Comparison of ENCODE assay signal across 20 cellular contexts in the genomic region with DNA sequence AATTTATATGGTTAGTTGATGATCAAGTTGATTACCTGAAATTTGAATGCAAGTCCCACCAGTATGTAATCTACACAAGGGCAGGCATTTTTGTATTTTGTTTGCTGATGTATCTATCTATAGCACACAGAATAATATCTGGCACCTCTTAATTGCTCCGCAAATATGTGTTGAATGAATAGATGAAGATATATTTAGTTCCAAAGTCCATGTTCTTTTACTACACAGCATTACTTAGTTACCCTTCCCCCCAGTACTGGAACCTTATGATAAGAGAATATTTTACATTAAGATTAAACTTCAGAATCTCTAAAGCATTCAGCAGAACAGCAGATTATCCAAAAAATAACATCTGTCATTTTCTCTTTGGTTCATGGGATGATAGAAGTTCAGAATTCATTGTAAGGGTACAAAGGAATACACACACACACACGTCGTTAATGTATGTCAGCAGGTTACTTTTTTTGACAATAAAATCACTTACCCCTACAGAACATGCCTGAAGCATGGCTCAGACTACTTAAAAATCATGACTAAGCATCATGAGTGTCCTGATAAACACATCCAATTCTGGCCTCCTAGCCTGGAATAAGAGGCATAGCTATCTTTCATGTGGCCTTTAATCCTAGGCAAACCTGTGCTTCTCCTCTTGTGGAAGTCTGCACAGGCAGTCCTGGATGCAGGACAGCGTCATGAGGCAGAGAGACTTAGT.
A peak's percentile ranks its signal among the peaks of the same experiment; 100 is the strongest.
DNase-seq lines count a peak whose midpoint lies in the region; ATAC-seq, FAIRE-seq and TF ChIP-seq lines count a peak whose summit lies in the region.
"Had no signal": no experiment of that assay in that cellular context is flagged by ENCODE, and none has a peak within 500 bp of the region (broad histone marks: within the 10 kb centered on the region; RNA-seq: fewer than 3 reads in every experiment).

No MANE protein-coding gene starts in this region.

- H3K9ac ChIP-seq in mesendoderm (ENCODE audit: low read length) = no peak overlapping the region
- H3K9ac ChIP-seq: parathyroid adenoma had no signal

- DNase-seq in AG08395 (ENCODE audit: low spot score) (peak; percentile 10), HS-5 (ENCODE audit: low read depth) (peak; percentile 16), bronchial epithelial cell (ENCODE audit: low read depth) (peak; percentile 60), kidney epithelial cell (ENCODE audit: low read depth) (peak; percentile 16), dorsolateral prefrontal cortex (no peak), mesendoderm (no peak), NCI-H2171 treated with DMSO at 0.1 percent for 48 hours (lab: John Stamatoyannopoulos, UW) (no peak)
- DNase-seq: activated B cell treated with CpG ODN at 0.5 μM for 24 hours; activated CD8-positive, alpha-beta memory T cell treated with anti-CD3 and anti-CD28 coated beads for 24 hours; adrenal gland; colonic mucosa; DMS 273 treated with DMSO at 0.1 percent for 48 hours; hippocampal formation; left ventricle myocardium inferior; NCI-H2081 treated with DMSO at 0.1 percent for 48 hours; T-helper 1 cell; upper lobe of right lung had no signal

- no peaks in the 10 kb centered on the region for H3K79me1 ChIP-seq in mesendoderm (ENCODE audit: low read length)

- no CpG with 5 or more reads among the region's 4 CpGs for WGBS in mesendoderm (ENCODE audit: extremely low coverage, insufficient coverage, low lambda C conversion rate)

- H3K27me3 ChIP-seq in bronchial epithelial cell (ENCODE audit: control insufficient read depth, insufficient read depth, low read length) (no peaks in the 10 kb centered on the region), kidney epithelial cell (ENCODE audit: control insufficient read depth, insufficient read depth, low read length) (no peaks in the 10 kb centered on the region), dorsolateral prefrontal cortex (no peaks in the 10 kb centered on the region), mesendoderm (ENCODE audit: insufficient read depth, low read length, poor library complexity) (no peaks in the 10 kb centered on the region)
- H3K27me3 ChIP-seq: adrenal gland, colonic mucosa, upper lobe of right lung had no signal

- H3K27ac ChIP-seq in dorsolateral prefrontal cortex (no peak overlapping the region), mesendoderm (ENCODE audit: low read depth, low read length) (no peak overlapping the region)
- H3K27ac ChIP-seq: adrenal gland, colonic mucosa, left ventricle myocardium inferior, parathyroid adenoma, upper lobe of right lung had no signal

- H2BK5ac ChIP-seq in mesendoderm (ENCODE audit: low read length) = no peak overlapping the region

- no peaks in the 10 kb centered on the region for H3K79me2 ChIP-seq in mesendoderm (ENCODE audit: control insufficient read depth, insufficient read depth, low read length)
- H3K79me2 ChIP-seq: parathyroid adenoma had no signal

- no peaks in the 10 kb centered on the region for H3K4me1 ChIP-seq in mesendoderm (ENCODE audit: control insufficient read depth, low read depth, low read length)
- H3K4me1 ChIP-seq: adrenal gland, colonic mucosa, left ventricle myocardium inferior, parathyroid adenoma, upper lobe of right lung had no signal

- H2BK120ac ChIP-seq in mesendoderm (ENCODE audit: low read depth, low read length) = no peak overlapping the region

- no peak overlapping the region for H4K8ac ChIP-seq in mesendoderm (ENCODE audit: low read depth, low read length)

- no peaks in the 10 kb centered on the region for H3K36me3 ChIP-seq in bronchial epithelial cell (ENCODE audit: control insufficient read depth, insufficient read depth, low read length)
- H3K36me3 ChIP-seq in kidney epithelial cell (ENCODE audit: control insufficient read depth, insufficient read depth, low read length) = no peaks in the 10 kb centered on the region
- H3K36me3 ChIP-seq in mesendoderm (ENCODE audit: control insufficient read depth, insufficient read depth, low read length) = no peaks in the 10 kb centered on the region
- H3K36me3 ChIP-seq: adrenal gland, colonic mucosa, left ventricle myocardium inferior, upper lobe of right lung had no signal

- FAIRE-seq in bronchial epithelial cell (lab: Jason Lieb, UNC) = no peak
- FAIRE-seq: endothelial cell of umbilical vein had no signal

- intact Hi-C loops in dorsolateral prefrontal cortex (cut with DNase I) = no loop called here

- TF ChIP-seq CTCF in bronchial epithelial cell (IDR thresholded peaks at IDR 0.05; ENCODE audit: insufficient read depth, low read length, severe bottlenecking) = no peak
- no peak for TF ChIP-seq CTCF in kidney epithelial cell (IDR thresholded peaks at IDR 0.05; ENCODE audit: insufficient read depth, low read length, poor library complexity, severe bottlenecking)
- no peak for TF ChIP-seq CTCF in dorsolateral prefrontal cortex (IDR thresholded peaks at IDR 0.05 in 54 of 56, conservative IDR thresholded peaks at IDR 0.05 in 2 of 56; ENCODE audit: low read depth in 1 of 56, partially characterized antibody in 56 of 56)

- ATAC-seq in HG03095 (IDR thresholded peaks at IDR 0.05; ENCODE audit: unreplicated experiment) = no peak
- ATAC-seq: upper lobe of right lung had no signal

- no peak overlapping the region for H2AK5ac ChIP-seq in mesendoderm (ENCODE audit: low read length)

- H3K56ac ChIP-seq in mesendoderm (ENCODE audit: low read length) = no peak overlapping the region

- no peak overlapping the region for H3K23ac ChIP-seq in mesendoderm (ENCODE audit: low read length)

- H2BK15ac ChIP-seq in mesendoderm (replicated peaks; ENCODE audit: low read depth) = no peak overlapping the region

- no peak overlapping the region for H3K4ac ChIP-seq in mesendoderm (ENCODE audit: low read depth, low read length)

- no peak overlapping the region for H3K18ac ChIP-seq in mesendoderm (ENCODE audit: low read length)

- H3K4me3 ChIP-seq in bronchial epithelial cell (ENCODE audit: low read depth, low read length) (no peak overlapping the region), kidney epithelial cell (ENCODE audit: low read depth, low read length) (no peak overlapping the region), dorsolateral prefrontal cortex (no peak overlapping the region), mesendoderm (ENCODE audit: low read length) (no peak overlapping the region)
- H3K4me3 ChIP-seq: adrenal gland, colonic mucosa, left ventricle myocardium inferior, upper lobe of right lung had no signal

- no peak overlapping the region for H3K4me2 ChIP-seq in mesendoderm (ENCODE audit: low read length)

- no peak overlapping the region for H4K5ac ChIP-seq in mesendoderm (ENCODE audit: low read length)

Comparison
In these comparisons a context has a peak if more than half of its experiments do, and no peak if none do; other contexts are left out.
1. DNase-seq: peak in AG08395 (single experiment), HS-5 (single experiment), bronchial epithelial cell (single experiment) and kidney epithelial cell (single experiment); none in dorsolateral prefrontal cortex (0 of 10), mesendoderm (single experiment) and NCI-H2171 treated with DMSO at 0.1 percent for 48 hours (single experiment).